ENCODE assay signal across 17 cellular contexts in genomic region chr1:228358039-228358763, GRCh38. TPM values are rescaled to one million over a fixed set of nuclear protein-coding genes. Genes with fewer than 3 reads are reported as not detected.
DNase-seq lines count a peak whose midpoint lies in the region; ATAC-seq and TF ChIP-seq lines count a peak whose summit lies in the region.
"Had no signal": no experiment of that assay in that cellular context is flagged by ENCODE, and none has a peak within 500 bp of the region (broad histone marks: within the 10 kb centered on the region; RNA-seq: fewer than 3 reads in every experiment).

No MANE protein-coding gene starts in this region.

- no peaks in the 10 kb centered on the region for H3K27me3 Mint-ChIP-seq in activated T-helper 17 cell treated with anti-CD3 and anti-CD28 coated beads, Interleukin-2, amount 50 U/mL, for 72 hours
- peaks cover 0 to 2% (median 2%) of the 10 kb centered on the region in 3 donors for H3K27me3 Mint-ChIP-seq in immature natural killer cell (ENCODE audit: low read depth in 3 of 3)

- peak; percentile 84 for ATAC-seq in activated T-helper 17 cell treated with anti-CD3 and anti-CD28 coated beads, Interleukin-2, amount 50 U/mL, for 72 hours (replicated peaks)
- no peak for ATAC-seq in HG02840 (IDR thresholded peaks at IDR 0.05; ENCODE audit: low FRiP score, unreplicated experiment)

- no peak overlapping the region for H3K4me3 Mint-ChIP-seq in activated T-helper 17 cell treated with anti-CD3 and anti-CD28 coated beads, Interleukin-2, amount 50 U/mL, for 72 hours
- no peak overlapping the region for H3K4me3 Mint-ChIP-seq in immature natural killer cell
- H3K4me3 Mint-ChIP-seq: endodermal cell had no signal

- H3K4me3 ChIP-seq in AG10803 (ENCODE audit: low read length), result no peak overlapping the region
- H3K4me3 ChIP-seq: ovary had no signal

- no peaks in the 10 kb centered on the region for H3K9me3 Mint-ChIP-seq in activated T-helper 17 cell treated with anti-CD3 and anti-CD28 coated beads, Interleukin-2, amount 50 U/mL, for 72 hours
- H3K9me3 Mint-ChIP-seq in immature natural killer cell, result no peaks in the 10 kb centered on the region

- H3K4me1 Mint-ChIP-seq in activated T-helper 17 cell treated with anti-CD3 and anti-CD28 coated beads, Interleukin-2, amount 50 U/mL, for 72 hours, result no peaks in the 10 kb centered on the region
- H3K4me1 Mint-ChIP-seq in immature natural killer cell, result peaks cover 0 to 10% of the 10 kb centered on the region in 2 donors
- H3K4me1 Mint-ChIP-seq: endodermal cell had no signal

- DNase-seq in AG10803 (ENCODE audit: low read depth) (peak; percentile 12), HCEC 1CT (peak; percentile 31), immature natural killer cell (peak in 1 of 3 donors; percentile 22), DMS53 (lab: John Stamatoyannopoulos, UW) (no peak), NCI-H526 treated with DMSO at 0.1 percent for 48 hours (lab: John Stamatoyannopoulos, UW) (no peak), SW480 (ENCODE audit: low spot score) (no peak)
- DNase-seq: activated effector memory CD4-positive, alpha-beta T cell treated with anti-CD3 and anti-CD28 coated beads, Interleukin-2, amount 50 U/mL, for 16 hours; anterior cingulate cortex; endodermal cell; IMR-90; NCI-H1105; NCI-H2107; NCI-H526; ovary; stimulated activated CD4-positive, alpha-beta T cell treated with anti-CD3 and anti-CD28 coated beads, Interleukin-4, amount 100 ng/mL, for 1 hour had no signal

- peak overlapping the region; percentile 46 for H3K27ac Mint-ChIP-seq in activated T-helper 17 cell treated with anti-CD3 and anti-CD28 coated beads, Interleukin-2, amount 50 U/mL, for 72 hours
- H3K27ac Mint-ChIP-seq in immature natural killer cell, result peak overlapping the region in 5 of 6 donors; percentile 48 to 86 (median 73)
- H3K27ac Mint-ChIP-seq: endodermal cell had no signal

- no peaks in the 10 kb centered on the region for H3K36me3 Mint-ChIP-seq in activated T-helper 17 cell treated with anti-CD3 and anti-CD28 coated beads, Interleukin-2, amount 50 U/mL, for 72 hours (ENCODE audit: low read depth)
- no peaks in the 10 kb centered on the region for H3K36me3 Mint-ChIP-seq in immature natural killer cell

- TF ChIP-seq CTCF in AG10803 (conservative IDR thresholded peaks at IDR 0.05; ENCODE audit: low read length), result no peak

RNA-seq across cellular contexts. Expression of gene TRIM11, which starts 48.4 kb away (rescaled TPM):
- total RNA-seq in activated T-helper 17 cell treated with anti-CD3 and anti-CD28 coated beads, Interleukin-2, amount 50 U/mL, for 72 hours, result 10 to 100 TPM; 41.7 to 48.6 TPM
- polyA plus RNA-seq in immature natural killer cell, result 10 to 100 TPM in 2 of 3 donors, 1 to 10 TPM in 1; 8.8 to 27.3 (median 10.7) TPM

RNA-seq across cellular contexts. Expression of gene TRIM17, which starts 58.5 kb away (rescaled TPM):
- total RNA-seq in activated T-helper 17 cell treated with anti-CD3 and anti-CD28 coated beads, Interleukin-2, amount 50 U/mL, for 72 hours, result 1 to 10 TPM; 1.7 to 1.9 TPM
- 1 to 10 TPM in 1 of 3 donors, under 1 TPM in 1, not detected in 1; 0.53 to 1.7 TPM for polyA plus RNA-seq in immature natural killer cell
- total RNA-seq: IMR-90 had no signal

Comparison
In these comparisons a context has a peak if more than half of its experiments do, and no peak if none do; other contexts are left out.
1. DNase-seq: peak in AG10803 (single experiment) and HCEC 1CT (single experiment); none in DMS53 (single experiment), NCI-H526 treated with DMSO at 0.1 percent for 48 hours (single experiment) and SW480 (single experiment).